ENCODE assay signal across 18 cellular contexts in the genomic region with DNA sequence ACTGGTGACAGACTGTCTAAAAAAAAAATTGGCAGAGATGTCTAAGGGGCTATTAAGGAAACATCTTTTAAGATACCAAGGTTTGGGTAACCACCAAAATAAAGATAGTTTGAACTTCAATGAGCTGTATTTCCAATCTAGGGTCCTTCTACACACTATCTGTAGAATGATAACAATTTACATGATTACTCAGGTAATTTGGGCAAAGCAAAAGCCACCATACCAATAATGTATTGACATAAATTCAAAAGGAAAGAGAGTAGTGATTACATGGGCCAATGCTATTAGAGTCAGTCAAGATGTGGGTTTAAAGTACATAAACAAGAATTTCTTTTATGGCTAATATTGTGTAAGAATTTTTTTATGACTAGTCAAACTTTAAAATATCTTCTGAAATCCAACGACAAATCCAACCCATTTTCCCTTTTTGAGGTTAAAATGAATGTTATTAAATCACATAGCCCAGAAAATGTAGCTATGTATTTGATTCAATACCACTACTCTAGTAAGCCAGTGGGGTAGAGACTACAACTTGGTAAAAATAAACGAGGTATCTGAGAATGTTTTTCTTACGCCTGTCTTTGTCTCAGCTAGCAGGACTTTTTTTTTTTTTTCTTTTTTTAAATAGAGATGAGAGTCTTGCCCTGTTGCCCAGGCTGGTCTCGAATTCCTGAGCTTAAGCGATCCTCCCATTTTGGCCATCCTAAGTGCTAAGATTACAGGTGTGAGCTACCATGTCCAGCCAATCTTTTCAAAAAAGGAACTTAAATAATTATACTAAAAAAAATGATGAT. TPM values are rescaled to one million over a fixed set of nuclear protein-coding genes. Genes with fewer than 3 reads are reported as not detected.
DNase-seq lines count a peak whose midpoint lies in the region; ATAC-seq, FAIRE-seq and TF ChIP-seq lines count a peak whose summit lies in the region.
"Had no signal": no experiment of that assay in that cellular context is flagged by ENCODE, and none has a peak within 500 bp of the region (broad histone marks: within the 10 kb centered on the region; RNA-seq: fewer than 3 reads in every experiment).

No MANE protein-coding gene starts in this region.

- no TSS peak for BruUV-seq in HepG2 (replicated peaks; lab: Mats Ljungman, UMichigan)

- POLR2A ChIA-PET in HepG2 (lab: Yijun Ruan, JAX): interaction anchor here (0.7 to 9.0 kb wide), 11 partner anchors 10 to 246 kb away, joined by 3 to 99 read pairs (median 6); partner anchors contain the start of genes FBXO33, GEMIN2, PNN and SEC23A

- in situ Hi-C loops in HepG2 (cut with HindIII; ENCODE audit: extremely low pct_ligation_motif_present, low pct_unique_long_range_greater_than_20kb): no loop called here

- H3K4me1 ChIP-seq in HepG2 (ENCODE audit: insufficient read depth, low read length) (peaks cover 24% of the 10 kb centered on the region), right lobe of liver (no peaks in the 10 kb centered on the region)

- no peak; a peak in 1 of 4 replicates for TF ChIP-seq POLR2A in HepG2 (IDR thresholded peaks at IDR 0.05; ENCODE audit: insufficient read depth in 1 of 2, low read depth in 2 of 2, low read length in 2 of 2)
- no peak for TF ChIP-seq POLR2A in right lobe of liver (IDR thresholded peaks at IDR 0.05)

- no peaks in the 10 kb centered on the region; the same call in none of the 2 replicates for H4K20me1 ChIP-seq in HepG2 (ENCODE audit: insufficient read depth, low read length)

- H2AFZ ChIP-seq in HepG2 (ENCODE audit: low read length): no peak overlapping the region

- CTCF ChIA-PET in HepG2 (lab: Yijun Ruan, JAX; ENCODE audit: low intra/inter-chr PET ratio, low total read pairs): no interaction called here

- H3K9me3 Mint-ChIP-seq in endothelial cell (ENCODE audit: unreplicated experiment): no peaks in the 10 kb centered on the region
- H3K9me3 Mint-ChIP-seq in effector memory CD8-positive, alpha-beta T cell: no peaks in the 10 kb centered on the region

- no peak for TF ChIP-seq CTCF in HepG2 (CRISPR knock-in tag; IDR thresholded peaks at IDR 0.05)
- no peak for TF ChIP-seq CTCF in right lobe of liver (IDR thresholded peaks at IDR 0.05)
- no peak for TF ChIP-seq CTCF in endothelial cell (IDR thresholded peaks at IDR 0.05; ENCODE audit: unreplicated experiment)

- intact Hi-C loops in HepG2 (cut with micrococcal nuclease; ENCODE audit: unreplicated experiment) (no loop called here), right lobe of liver (cut with DNase I) (no loop called here)

- H3K79me2 ChIP-seq in HepG2 (ENCODE audit: insufficient read depth, low read length): peaks cover 3% of the 10 kb centered on the region

- H3K36me3 ChIP-seq in HepG2 (replicated peaks in 1 of 2; ENCODE audit: control insufficient read depth in 1 of 2, insufficient read depth in 2 of 2, low read length in 2 of 2) (peaks cover 21 to 39% of the 10 kb centered on the region in 2 experiments), right lobe of liver (peaks cover 11 to 42% (median 25%) of the 10 kb centered on the region in 4 donors), SK-N-MC (ENCODE audit: insufficient read depth, low read length) (peaks cover 53% of the 10 kb centered on the region)

- H3K27ac Mint-ChIP-seq in endothelial cell (ENCODE audit: unreplicated experiment): peak overlapping the region; percentile 44
- H3K27ac Mint-ChIP-seq in effector memory CD8-positive, alpha-beta T cell: peak overlapping the region in 1 of 2 donors; percentile 59

- H3K4me2 ChIP-seq in HepG2 (ENCODE audit: low read depth, low read length): no peak overlapping the region

- peaks cover 28% of the 10 kb centered on the region for H3K36me3 Mint-ChIP-seq in endothelial cell (ENCODE audit: low read depth, unreplicated experiment)
- H3K36me3 Mint-ChIP-seq in effector memory CD8-positive, alpha-beta T cell (ENCODE audit: insufficient read depth): peaks cover 11% of the 10 kb centered on the region

- H3K4me3 ChIP-seq in HepG2 (replicated peaks in 1 of 3; ENCODE audit: insufficient read depth in 1 of 3, low read depth in 2 of 3, low read length in 3 of 3) (no peak overlapping the region), right lobe of liver (no peak overlapping the region), SK-N-MC (no peak overlapping the region)

- FAIRE-seq in HepG2 (lab: Jason Lieb, UNC): no peak
- FAIRE-seq: A204.1, H54, RCC 7860 had no signal

- TF ChIP-seq EP300 in HepG2 (IDR thresholded peaks at IDR 0.05; ENCODE audit: low read depth in 2 of 2, low read length in 2 of 2): no peak
- TF ChIP-seq EP300 in HepG2 (CRISPR knock-in tag; IDR thresholded peaks at IDR 0.05; ENCODE audit: borderline replicate concordance): no peak

- ATAC-seq in HepG2: no peak
- ATAC-seq in right lobe of liver: no peak
- ATAC-seq in HG03460 (IDR thresholded peaks at IDR 0.05; ENCODE audit: unreplicated experiment): no peak
- no peak for ATAC-seq in effector memory CD8-positive, alpha-beta T cell (replicated peaks)

- DNase-seq in HepG2 (ENCODE audit: low spot score) (no peak), right lobe of liver (no peak), SK-N-MC (ENCODE audit: low read depth, low spot score) (no peak), endothelial cell (ENCODE audit: low spot score) (no peak), MV-4-11 (lab: John Stamatoyannopoulos, UW) (no peak)
- no peak for DNase-seq in stimulated activated CD4-positive, alpha-beta T cell treated with anti-CD3 and anti-CD28 coated beads, Interleukin-4, amount 100 ng/mL, for 4 hours
- DNase-seq in effector memory CD8-positive, alpha-beta T cell: no peak
- DNase-seq: COR-L47, NCI-H1092 treated with DMSO at 0.1 percent for 48 hours, NCI-H1694, NCI-H446, NCI-H748 treated with DMSO at 0.1 percent for 48 hours, SHP77 treated with DMSO at 0.1 percent for 48 hours had no signal

- H3K27me3 Mint-ChIP-seq in endothelial cell (ENCODE audit: unreplicated experiment): no peaks in the 10 kb centered on the region
- H3K27me3 Mint-ChIP-seq in effector memory CD8-positive, alpha-beta T cell: no peaks in the 10 kb centered on the region

- 94% methylated on average over 5 of the region's 5 CpGs for WGBS in HepG2 (ENCODE audit: low lambda C conversion rate)
- WGBS in right lobe of liver (ENCODE audit: insufficient coverage, low coverage, low lambda C conversion rate, missing lambda C conversion rate): 91% methylated on average over 5 of the region's 5 CpGs

- no peak overlapping the region for H3K27ac ChIP-seq in HepG2 (ENCODE audit: extremely low read length, insufficient read depth, low read length)
- no peak overlapping the region for H3K27ac ChIP-seq in right lobe of liver
- peak overlapping the region; percentile 62; the same call in 1 of the 2 replicates for H3K27ac ChIP-seq in SK-N-MC
- H3K27ac ChIP-seq: C4-2B had no signal

- TF ChIP-seq RAD21 in HepG2 (CRISPR knock-in tag; IDR thresholded peaks at IDR 0.05): 0 out of 2 replicates have a peak, but pooled peaks have one; percentile 4

- no peak overlapping the region for H3K4me3 Mint-ChIP-seq in endothelial cell (ENCODE audit: unreplicated experiment)
- no peak overlapping the region for H3K4me3 Mint-ChIP-seq in effector memory CD8-positive, alpha-beta T cell

- peaks cover 22% of the 10 kb centered on the region for H3K4me1 Mint-ChIP-seq in endothelial cell (ENCODE audit: unreplicated experiment)
- H3K4me1 Mint-ChIP-seq in effector memory CD8-positive, alpha-beta T cell (ENCODE audit: low read depth in 2 of 2): peaks cover 7 to 12% of the 10 kb centered on the region in 2 donors

- H3K27me3 ChIP-seq in HepG2 (ENCODE audit: control insufficient read depth in 1 of 2, insufficient read depth in 2 of 2, low read length in 2 of 2) (no peaks in the 10 kb centered on the region), right lobe of liver (no peaks in the 10 kb centered on the region)

- H3K9ac ChIP-seq in HepG2 (ENCODE audit: insufficient read depth, low read depth, low read length) (no peak overlapping the region), SK-N-MC (ENCODE audit: insufficient read length) (no peak overlapping the region)

- H3K9me3 ChIP-seq in HepG2 (ENCODE audit: low read length) (no peaks in the 10 kb centered on the region), right lobe of liver (no peaks in the 10 kb centered on the region), SK-N-MC (ENCODE audit: low read depth, low read length) (no peaks in the 10 kb centered on the region)

RNA-seq across cellular contexts. Expression of gene PNN, which starts 10.4 kb away (rescaled TPM):
- 110 and 214 TPM in 2 replicates for total RNA-seq in HepG2 (2016; rRNA removed; fragmentation: Illumina TruSeq; extraction: Trizol)
- total RNA-seq in HepG2 (2016; cell fraction: cytosol; rRNA removed; fragmentation: Illumina TruSeq; extraction: Trizol; ENCODE audit: low read depth): 47.1 and 48.8 TPM in 2 replicates
- total RNA-seq in HepG2 (2016; cell fraction: insoluble cytoplasmic fraction; rRNA removed; fragmentation: Illumina TruSeq; extraction: Trizol): 105 and 215 TPM in 2 replicates
- 22.0 and 26.0 TPM in 2 replicates for total RNA-seq in HepG2 (2016; cell fraction: membrane; rRNA removed; fragmentation: Illumina TruSeq; extraction: Trizol)
- total RNA-seq in HepG2 (2016; cell fraction: nucleus; rRNA removed; fragmentation: Illumina TruSeq; extraction: Trizol): 407 and 445 TPM in 2 replicates
- polyA plus RNA-seq in HepG2 (2011; rRNA removed): 58.0 and 58.6 TPM in 2 replicates
- polyA plus RNA-seq in HepG2 (2011; cell fraction: cytosol; rRNA removed): 22.1 and 29.7 TPM in 2 replicates
- 315 and 430 TPM in 2 replicates for polyA plus RNA-seq in HepG2 (2011; cell fraction: nucleus; rRNA removed)
- polyA plus RNA-seq in HepG2 (2012): 184 and 252 TPM in 2 replicates
- 4.4 and 5.0 TPM in 2 replicates for polyA plus RNA-seq in HepG2 (2016; cell fraction: cytosol; fragmentation: Illumina TruSeq; extraction: Trizol; ENCODE audit: low read depth)
- 155 and 157 TPM in 2 replicates for polyA plus RNA-seq in HepG2 (2016; cell fraction: insoluble cytoplasmic fraction; fragmentation: Illumina TruSeq; extraction: Trizol; ENCODE audit: low read depth)
- 13.0 and 14.4 TPM in 2 replicates for polyA plus RNA-seq in HepG2 (2016; cell fraction: membrane; fragmentation: Illumina TruSeq; extraction: Trizol; ENCODE audit: low read depth)
- 1,319 and 1,369 TPM in 2 replicates for polyA plus RNA-seq in HepG2 (2016; cell fraction: nucleus; fragmentation: Illumina TruSeq; extraction: Trizol; ENCODE audit: insufficient read depth, low read depth)
- polyA minus RNA-seq in HepG2 (2011; rRNA and poly(A)+ RNA removed; ENCODE audit: low replicate concordance): 19.2 and 20.9 TPM in 2 replicates
- 15.5 and 21.0 TPM in 2 replicates for polyA minus RNA-seq in HepG2 (2011; cell fraction: cytosol; rRNA and poly(A)+ RNA removed)
- 311 and 317 TPM in 2 replicates for polyA minus RNA-seq in HepG2 (2011; cell fraction: nucleus; rRNA and poly(A)+ RNA removed)
- 10 to 100 TPM; 12.2 to 42.0 (median 23.8) TPM for total RNA-seq in right lobe of liver
- 128 TPM for total RNA-seq in endothelial cell (ENCODE audit: unreplicated experiment)

RNA-seq across cellular contexts. Expression of gene TRAPPC6B, which starts 15.3 kb away (rescaled TPM):
- total RNA-seq in HepG2 (2016; rRNA removed; fragmentation: Illumina TruSeq; extraction: Trizol) (51.2 and 77.5 TPM in 2 replicates), right lobe of liver (10 to 100 TPM; 11.4 to 26.9 (median 15.1) TPM), endothelial cell (ENCODE audit: unreplicated experiment) (28.5 TPM)
- 9.2 and 9.8 TPM in 2 replicates for total RNA-seq in HepG2 (2016; cell fraction: cytosol; rRNA removed; fragmentation: Illumina TruSeq; extraction: Trizol; ENCODE audit: low read depth)
- 48.6 and 74.0 TPM in 2 replicates for total RNA-seq in HepG2 (2016; cell fraction: insoluble cytoplasmic fraction; rRNA removed; fragmentation: Illumina TruSeq; extraction: Trizol)
- total RNA-seq in HepG2 (2016; cell fraction: membrane; rRNA removed; fragmentation: Illumina TruSeq; extraction: Trizol): 22.7 and 27.3 TPM in 2 replicates
- total RNA-seq in HepG2 (2016; cell fraction: nucleus; rRNA removed; fragmentation: Illumina TruSeq; extraction: Trizol): 47.2 and 50.6 TPM in 2 replicates
- 29.8 and 34.3 TPM in 2 replicates for polyA plus RNA-seq in HepG2 (2011; rRNA removed)
- polyA plus RNA-seq in HepG2 (2011; cell fraction: cytosol; rRNA removed): 19.3 and 27.7 TPM in 2 replicates
- polyA plus RNA-seq in HepG2 (2011; cell fraction: nucleus; rRNA removed): 37.2 and 38.5 TPM in 2 replicates
- 35.0 and 40.6 TPM in 2 replicates for polyA plus RNA-seq in HepG2 (2012)
- polyA plus RNA-seq in HepG2 (2016; cell fraction: cytosol; fragmentation: Illumina TruSeq; extraction: Trizol; ENCODE audit: low read depth): 3.4 and 3.5 TPM in 2 replicates
- 65.3 and 70.4 TPM in 2 replicates for polyA plus RNA-seq in HepG2 (2016; cell fraction: insoluble cytoplasmic fraction; fragmentation: Illumina TruSeq; extraction: Trizol; ENCODE audit: low read depth)
- polyA plus RNA-seq in HepG2 (2016; cell fraction: membrane; fragmentation: Illumina TruSeq; extraction: Trizol; ENCODE audit: low read depth): 13.6 and 13.7 TPM in 2 replicates
- polyA plus RNA-seq in HepG2 (2016; cell fraction: nucleus; fragmentation: Illumina TruSeq; extraction: Trizol; ENCODE audit: insufficient read depth, low read depth): 67.7 and 73.9 TPM in 2 replicates
- 12.1 and 22.6 TPM in 2 replicates for polyA minus RNA-seq in HepG2 (2011; rRNA and poly(A)+ RNA removed; ENCODE audit: low replicate concordance)
- polyA minus RNA-seq in HepG2 (2011; cell fraction: cytosol; rRNA and poly(A)+ RNA removed): 23.4 and 31.4 TPM in 2 replicates
- 55.9 and 62.2 TPM in 2 replicates for polyA minus RNA-seq in HepG2 (2011; cell fraction: nucleus; rRNA and poly(A)+ RNA removed)

RNA-seq across cellular contexts. Expression of gene MIA2, which starts 48.3 kb away (rescaled TPM):
- total RNA-seq in HepG2 (2016; rRNA removed; fragmentation: Illumina TruSeq; extraction: Trizol) (119 and 158 TPM in 2 replicates), right lobe of liver (10 to 100 TPM; 58.7 to 90.8 (median 73.6) TPM), endothelial cell (ENCODE audit: unreplicated experiment) (19.8 TPM)
- total RNA-seq in HepG2 (2016; cell fraction: cytosol; rRNA removed; fragmentation: Illumina TruSeq; extraction: Trizol; ENCODE audit: low read depth): 154 and 169 TPM in 2 replicates
- 111 and 161 TPM in 2 replicates for total RNA-seq in HepG2 (2016; cell fraction: insoluble cytoplasmic fraction; rRNA removed; fragmentation: Illumina TruSeq; extraction: Trizol)
- 165 and 196 TPM in 2 replicates for total RNA-seq in HepG2 (2016; cell fraction: membrane; rRNA removed; fragmentation: Illumina TruSeq; extraction: Trizol)
- total RNA-seq in HepG2 (2016; cell fraction: nucleus; rRNA removed; fragmentation: Illumina TruSeq; extraction: Trizol): 192 and 219 TPM in 2 replicates
- 131 and 134 TPM in 2 replicates for polyA plus RNA-seq in HepG2 (2011; rRNA removed)
- 57.1 and 79.7 TPM in 2 replicates for polyA plus RNA-seq in HepG2 (2011; cell fraction: cytosol; rRNA removed)
- polyA plus RNA-seq in HepG2 (2011; cell fraction: nucleus; rRNA removed): 77.3 and 94.7 TPM in 2 replicates
- polyA plus RNA-seq in HepG2 (2012): 103 and 118 TPM in 2 replicates
- polyA plus RNA-seq in HepG2 (2016; cell fraction: cytosol; fragmentation: Illumina TruSeq; extraction: Trizol; ENCODE audit: low read depth): 19.6 and 24.5 TPM in 2 replicates
- 95.4 and 102 TPM in 2 replicates for polyA plus RNA-seq in HepG2 (2016; cell fraction: insoluble cytoplasmic fraction; fragmentation: Illumina TruSeq; extraction: Trizol; ENCODE audit: low read depth)
- polyA plus RNA-seq in HepG2 (2016; cell fraction: membrane; fragmentation: Illumina TruSeq; extraction: Trizol; ENCODE audit: low read depth): 45.8 and 50.4 TPM in 2 replicates
- polyA plus RNA-seq in HepG2 (2016; cell fraction: nucleus; fragmentation: Illumina TruSeq; extraction: Trizol; ENCODE audit: insufficient read depth, low read depth): 216 and 223 TPM in 2 replicates
- 24.3 and 71.9 TPM in 2 replicates for polyA minus RNA-seq in HepG2 (2011; rRNA and poly(A)+ RNA removed; ENCODE audit: low replicate concordance)
- 59.9 and 69.8 TPM in 2 replicates for polyA minus RNA-seq in HepG2 (2011; cell fraction: cytosol; rRNA and poly(A)+ RNA removed)
- 211 and 242 TPM in 2 replicates for polyA minus RNA-seq in HepG2 (2011; cell fraction: nucleus; rRNA and poly(A)+ RNA removed)
